ENCODE assay signal across 9 cellular contexts in the genomic region with DNA sequence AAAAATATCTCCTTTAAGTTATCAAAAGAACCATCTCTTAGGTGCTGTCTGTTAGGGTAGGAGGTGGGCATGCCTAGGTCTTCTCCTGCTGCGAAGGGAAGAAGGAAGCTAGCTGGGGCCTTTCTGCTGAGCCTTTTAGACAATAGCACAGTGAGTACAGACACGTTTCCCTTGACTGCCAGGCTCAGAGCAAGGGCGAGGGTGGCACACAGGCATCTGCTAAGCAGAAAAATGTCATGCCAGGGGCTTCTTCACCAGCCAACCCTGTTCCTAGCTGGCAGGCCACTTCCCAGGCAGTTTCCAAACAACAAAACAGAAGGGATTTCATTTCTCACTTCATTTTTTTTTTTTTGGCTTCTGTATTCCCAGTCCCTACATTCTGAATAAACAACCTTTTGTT.
DNase-seq lines count a peak whose midpoint lies in the region; ATAC-seq, FAIRE-seq and TF ChIP-seq lines count a peak whose summit lies in the region.
"Had no signal": no experiment of that assay in that cellular context is flagged by ENCODE, and none has a peak within 500 bp of the region (broad histone marks: within the 10 kb centered on the region; RNA-seq: fewer than 3 reads in every experiment).

No MANE protein-coding gene starts in this region.

- H3K4me1 Mint-ChIP-seq in CD4-positive, alpha-beta memory T cell, result peaks cover 14 to 33% (median 19%) of the 10 kb centered on the region in 4 donors
- H3K4me1 Mint-ChIP-seq in activated T-helper 17 cell treated with anti-CD3 and anti-CD28 coated beads, Interleukin-2, amount 50 U/mL, for 72 hours, result peaks cover 4% of the 10 kb centered on the region
- H3K4me1 Mint-ChIP-seq in natural killer cell treated with Interleukin-12 subunit alpha and Interleukin-12 subunit beta and Interleukin-15 and Interleukin-18, amount 100 ng/mL, for 72 hours (ENCODE audit: low read depth in 2 of 2), result peaks cover 14 to 15% of the 10 kb centered on the region in 2 donors

- peak overlapping the region in 1 of 2 donors; percentile 59 for H3K9ac ChIP-seq in kidney (ENCODE audit: low read length in 2 of 2)

- CTCF ChIA-PET in CD4-positive, alpha-beta memory T cell (lab: Charles Lee; ENCODE audit: partially characterized antibody), result no interaction called here

- intact Hi-C loops in CD4-positive, alpha-beta memory T cell (cut with micrococcal nuclease), result no loop called here
- intact Hi-C loops in kidney (cut with DNase I), result no loop called here
- intact Hi-C loops in gastrocnemius medialis (cut with DNase I; ENCODE audit: low total_unique reads), result loop anchor here (5.0 kb wide), 1 partner anchor 166 kb away; a partner anchor contains a TSS

- no peak overlapping the region for H3K4me3 ChIP-seq in CD4-positive, alpha-beta memory T cell (ENCODE audit: low read length in 2 of 2)
- peak overlapping the region in 1 of 2 donors; percentile 54 for H3K4me3 ChIP-seq in kidney (ENCODE audit: low read length in 2 of 2)
- peak overlapping the region; percentile 23 to 53 (median 34) for H3K4me3 ChIP-seq in gastrocnemius medialis

- H3K4me1 ChIP-seq in CD4-positive, alpha-beta memory T cell (ENCODE audit: insufficient read depth, low read length), result peaks cover 18% of the 10 kb centered on the region
- H3K4me1 ChIP-seq in kidney (ENCODE audit: control insufficient read depth in 1 of 2, insufficient read depth in 1 of 2, low read depth in 1 of 2, low read length in 2 of 2) (peaks cover 19 to 42% of the 10 kb centered on the region in 2 donors), gastrocnemius medialis (peaks cover 8 to 25% of the 10 kb centered on the region in 2 donors)

- H3K9me3 Mint-ChIP-seq in CD4-positive, alpha-beta memory T cell, result no peaks in the 10 kb centered on the region
- H3K9me3 Mint-ChIP-seq in activated T-helper 17 cell treated with anti-CD3 and anti-CD28 coated beads, Interleukin-2, amount 50 U/mL, for 72 hours, result no peaks in the 10 kb centered on the region
- no peaks in the 10 kb centered on the region for H3K9me3 Mint-ChIP-seq in natural killer cell treated with Interleukin-12 subunit alpha and Interleukin-12 subunit beta and Interleukin-15 and Interleukin-18, amount 100 ng/mL, for 72 hours
- H3K9me3 Mint-ChIP-seq: stimulated activated naive CD8-positive, alpha-beta T cell treated with anti-CD3 and anti-CD28 coated beads, Interleukin-15, Interleukin-2, amounts not matched to agents 100 ng/mL and 50 ng/mL, for 24 hours had no signal

- H3K27me3 ChIP-seq in CD4-positive, alpha-beta memory T cell (ENCODE audit: insufficient read depth, low read length), result no peaks in the 10 kb centered on the region
- H3K27me3 ChIP-seq in gastrocnemius medialis, result no peaks in the 10 kb centered on the region

- TF ChIP-seq POLR2A in gastrocnemius medialis (IDR thresholded peaks at IDR 0.05), result no peak

- H3K27ac ChIP-seq in CD4-positive, alpha-beta memory T cell (ENCODE audit: low read depth, low read length), result no peak overlapping the region
- H3K27ac ChIP-seq in kidney (ENCODE audit: low read depth in 2 of 2, low read length in 2 of 2), result peak overlapping the region; percentile 74 to 88
- peak overlapping the region; percentile 33 to 73 (median 58) for H3K27ac ChIP-seq in gastrocnemius medialis

- no peaks in the 10 kb centered on the region for H3K27me3 Mint-ChIP-seq in CD4-positive, alpha-beta memory T cell
- no peaks in the 10 kb centered on the region for H3K27me3 Mint-ChIP-seq in activated T-helper 17 cell treated with anti-CD3 and anti-CD28 coated beads, Interleukin-2, amount 50 U/mL, for 72 hours
- H3K27me3 Mint-ChIP-seq in natural killer cell treated with Interleukin-12 subunit alpha and Interleukin-12 subunit beta and Interleukin-15 and Interleukin-18, amount 100 ng/mL, for 72 hours, result peaks cover 7 to 10% of the 10 kb centered on the region in 2 donors

- no peak for ATAC-seq in activated T-helper 17 cell treated with anti-CD3 and anti-CD28 coated beads, Interleukin-2, amount 50 U/mL, for 72 hours (replicated peaks)
- ATAC-seq in gastrocnemius medialis (no peak), HG03439 (IDR thresholded peaks at IDR 0.05; ENCODE audit: unreplicated experiment) (no peak)
- ATAC-seq in natural killer cell treated with Interleukin-12 subunit alpha and Interleukin-12 subunit beta and Interleukin-15 and Interleukin-18, amount 100 ng/mL, for 72 hours, result no peak

- no peak for FAIRE-seq in kidney (lab: Jason Lieb, UNC)

- no peak for TF ChIP-seq CTCF in kidney (IDR thresholded peaks at IDR 0.05; ENCODE audit: borderline replicate concordance, extremely low read depth, insufficient read depth)
- TF ChIP-seq CTCF in gastrocnemius medialis (IDR thresholded peaks at IDR 0.05 in 4 of 5, conservative IDR thresholded peaks at IDR 0.05 in 1 of 5), result no peak

- no peak for DNase-seq in CD4-positive, alpha-beta memory T cell
- DNase-seq in kidney (no peak), gastrocnemius medialis (no peak), NCI-H524 treated with DMSO at 0.1 percent for 48 hours (lab: John Stamatoyannopoulos, UW) (no peak), KG1 (lab: John Stamatoyannopoulos, UW) (no peak)
- no peak for DNase-seq in natural killer cell treated with Interleukin-12 subunit alpha and Interleukin-12 subunit beta and Interleukin-15 and Interleukin-18, amount 100 ng/mL, for 72 hours (ENCODE audit: low spot score)

- peak overlapping the region in 5 of 7 donors; percentile 17 to 68 (median 61) for H3K27ac Mint-ChIP-seq in CD4-positive, alpha-beta memory T cell
- peak overlapping the region; percentile 22 for H3K27ac Mint-ChIP-seq in activated T-helper 17 cell treated with anti-CD3 and anti-CD28 coated beads, Interleukin-2, amount 50 U/mL, for 72 hours
- no peak overlapping the region for H3K27ac Mint-ChIP-seq in natural killer cell treated with Interleukin-12 subunit alpha and Interleukin-12 subunit beta and Interleukin-15 and Interleukin-18, amount 100 ng/mL, for 72 hours
- H3K27ac Mint-ChIP-seq: stimulated activated naive CD8-positive, alpha-beta T cell treated with anti-CD3 and anti-CD28 coated beads, Interleukin-15, Interleukin-2, amounts not matched to agents 100 ng/mL and 50 ng/mL, for 24 hours had no signal

- POLR2A ChIA-PET in CD4-positive, alpha-beta memory T cell (lab: Charles Lee; ENCODE audit: partially characterized antibody), result interaction anchor here (1.0 kb wide), 1 partner anchor 168 kb away, joined by 3 read pairs; a partner anchor contains a TSS

- no peaks in the 10 kb centered on the region for H3K36me3 ChIP-seq in CD4-positive, alpha-beta memory T cell (ENCODE audit: insufficient read depth, low read length)
- H3K36me3 ChIP-seq in kidney (ENCODE audit: control insufficient read depth in 1 of 2, insufficient read depth in 2 of 2, low read length in 2 of 2), result no peaks in the 10 kb centered on the region
- H3K36me3 ChIP-seq in gastrocnemius medialis, result no peaks in the 10 kb centered on the region

- in situ Hi-C loops in gastrocnemius medialis (cut with MboI; ENCODE audit: low sequenced_read_pairs in 4 of 4), result no loop called here

- H3K36me3 Mint-ChIP-seq in CD4-positive, alpha-beta memory T cell, result peaks cover 0 to 2% of the 10 kb centered on the region in 2 donors
- H3K36me3 Mint-ChIP-seq in activated T-helper 17 cell treated with anti-CD3 and anti-CD28 coated beads, Interleukin-2, amount 50 U/mL, for 72 hours (ENCODE audit: low read depth), result no peaks in the 10 kb centered on the region
- H3K36me3 Mint-ChIP-seq in natural killer cell treated with Interleukin-12 subunit alpha and Interleukin-12 subunit beta and Interleukin-15 and Interleukin-18, amount 100 ng/mL, for 72 hours, result no peaks in the 10 kb centered on the region

- no peaks in the 10 kb centered on the region for H3K9me3 ChIP-seq in CD4-positive, alpha-beta memory T cell (ENCODE audit: control insufficient read depth in 1 of 2, low read length in 2 of 2)
- no peaks in the 10 kb centered on the region for H3K9me3 ChIP-seq in kidney (ENCODE audit: control insufficient read depth in 1 of 2, low read length in 2 of 2)
- H3K9me3 ChIP-seq in gastrocnemius medialis, result no peaks in the 10 kb centered on the region

- peak overlapping the region in 4 of 8 donors; percentile 32 to 74 (median 46) for H3K4me3 Mint-ChIP-seq in CD4-positive, alpha-beta memory T cell
- peak overlapping the region; percentile 86 for H3K4me3 Mint-ChIP-seq in activated T-helper 17 cell treated with anti-CD3 and anti-CD28 coated beads, Interleukin-2, amount 50 U/mL, for 72 hours
- no peak overlapping the region for H3K4me3 Mint-ChIP-seq in natural killer cell treated with Interleukin-12 subunit alpha and Interleukin-12 subunit beta and Interleukin-15 and Interleukin-18, amount 100 ng/mL, for 72 hours

Comparison
In these comparisons a context has a peak if more than half of its experiments do, and no peak if none do; other contexts are left out.
1. H3K4me3 ChIP-seq: peak in gastrocnemius medialis (4 of 4); none in CD4-positive, alpha-beta memory T cell (0 of 2).
2. H3K27ac Mint-ChIP-seq: peak in CD4-positive, alpha-beta memory T cell (5 of 7) and activated T-helper 17 cell treated with anti-CD3 and anti-CD28 coated beads, Interleukin-2, amount 50 U/mL, for 72 hours (single experiment); none in natural killer cell treated with Interleukin-12 subunit alpha and Interleukin-12 subunit beta and Interleukin-15 and Interleukin-18, amount 100 ng/mL, for 72 hours (0 of 2).